In genomic region chr5:170312666-170313065, GRCh38 we compare ENCODE assay signal across 8 cellular contexts. TPM values are rescaled to one million over a fixed set of nuclear protein-coding genes. Genes with fewer than 3 reads are reported as not detected.
DNase-seq lines count a peak whose midpoint lies in the region; ATAC-seq and TF ChIP-seq lines count a peak whose summit lies in the region.

No MANE protein-coding gene starts in this region.

- TF ChIP-seq POLR2A in right lobe of liver (IDR thresholded peaks at IDR 0.05): no peak

- intact Hi-C loops in right lobe of liver (cut with DNase I) (no loop called here), Calu3 (cut with micrococcal nuclease; ENCODE audit: unreplicated experiment) (no loop called here)

- H3K4me1 Mint-ChIP-seq in Calu3 (ENCODE audit: low read depth, unreplicated experiment): peaks cover 7% of the 10 kb centered on the region

- H3K9ac ChIP-seq in Karpas-422 (ENCODE audit: low read length): no peak overlapping the region

- 30% methylated on average over 3 of the region's 3 CpGs for WGBS in right lobe of liver (ENCODE audit: insufficient coverage, low coverage, low lambda C conversion rate, missing lambda C conversion rate)

- H3K36me3 ChIP-seq in Karpas-422 (ENCODE audit: insufficient read depth, low read length) (no peaks in the 10 kb centered on the region), right lobe of liver (no peaks in the 10 kb centered on the region)

- H3K4me2 ChIP-seq in Karpas-422 (ENCODE audit: low read depth, low read length, poor library complexity, severe bottlenecking): peak overlapping the region; percentile 1

- BruUV-seq in Calu3 (replicated peaks; lab: Mats Ljungman, UMichigan): no TSS peak

- H3K4me3 ChIP-seq in Karpas-422 (ENCODE audit: low read length): no peak overlapping the region
- no peak overlapping the region for H3K4me3 ChIP-seq in right lobe of liver

- H3K4me1 ChIP-seq in Karpas-422 (ENCODE audit: low read length) (peaks cover 21% of the 10 kb centered on the region), right lobe of liver (no peaks in the 10 kb centered on the region)

- H3K27ac ChIP-seq in Karpas-422 (ENCODE audit: low read length) (no peak overlapping the region), right lobe of liver (no peak overlapping the region)

- in situ Hi-C loops in ACHN (cut with HindIII; ENCODE audit: low pct_ligation_motif_present, low pct_unique_long_range_greater_than_20kb, low sequenced_read_pairs): no loop called here

- DNase-seq in Karpas-422: peak; percentile 59
- DNase-seq in activated T-cell treated with anti-CD3 and anti-CD28 coated beads, Interleukin-2, amount 50 U/mL, for 1 hour: peak; percentile 60
- DNase-seq in right lobe of liver: no peak
- no peak for DNase-seq in ecto neural progenitor cell (ENCODE audit: low spot score)
- DNase-seq in Calu3: no peak
- no peak for DNase-seq in ACHN

- no peak overlapping the region for H3K4me3 Mint-ChIP-seq in Calu3 (ENCODE audit: low read depth, unreplicated experiment)

- peak; percentile 76 for ATAC-seq in GM19351 (IDR thresholded peaks at IDR 0.05; ENCODE audit: unreplicated experiment)
- ATAC-seq in right lobe of liver: peak; percentile 47 to 72 (median 54)
- no peak for ATAC-seq in HG02970 (IDR thresholded peaks at IDR 0.05; ENCODE audit: low FRiP score, unreplicated experiment)

- H3K9me2 ChIP-seq in Karpas-422 (replicated peaks; ENCODE audit: insufficient read depth, low read length): no peaks in the 10 kb centered on the region

- H3K27ac Mint-ChIP-seq in Calu3 (ENCODE audit: unreplicated experiment): no peak overlapping the region

- H4K20me1 ChIP-seq in Karpas-422 (ENCODE audit: insufficient read depth, low read depth, low read length): no peaks in the 10 kb centered on the region

- TF ChIP-seq CTCF in right lobe of liver (IDR thresholded peaks at IDR 0.05): no peak
- TF ChIP-seq CTCF in Calu3 (IDR thresholded peaks at IDR 0.05; ENCODE audit: unreplicated experiment): no peak

- H3K9me3 Mint-ChIP-seq in Calu3 (ENCODE audit: low read depth, unreplicated experiment): no peaks in the 10 kb centered on the region

- H3K27me3 Mint-ChIP-seq in Calu3 (ENCODE audit: unreplicated experiment): peaks cover 72% of the 10 kb centered on the region

- H3K9me3 ChIP-seq in Karpas-422 (ENCODE audit: low read length) (no peaks in the 10 kb centered on the region), right lobe of liver (no peaks in the 10 kb centered on the region)

- H3K36me3 Mint-ChIP-seq in Calu3 (ENCODE audit: insufficient read depth, unreplicated experiment): no peaks in the 10 kb centered on the region

- no peaks in the 10 kb centered on the region for H3K79me2 ChIP-seq in Karpas-422 (ENCODE audit: low read length)

- CTCF ChIA-PET in Calu3 (lab: Charles Lee): interaction anchor here (0.7 kb wide), 1 partner anchor 14 kb away, joined by 4 read pairs; no protein-coding TSS in a partner anchor

- no peak overlapping the region for H2AFZ ChIP-seq in Karpas-422 (ENCODE audit: low read length)

- H3K27me3 ChIP-seq in Karpas-422 (ENCODE audit: low read length): no peaks in the 10 kb centered on the region
- H3K27me3 ChIP-seq in right lobe of liver: no peaks in the 10 kb centered on the region

RNA-seq across cellular contexts. Expression of gene LCP2, which starts 15.1 kb away (rescaled TPM):
- 0.22 and 0.82 TPM in 2 replicates for total RNA-seq in Karpas-422 (2014; rRNA removed; shearing (Covaris generic); ENCODE audit: low replicate concordance)
- total RNA-seq in right lobe of liver (10 to 100 TPM in 3 of 6 experiments, 1 to 10 TPM in 3; 4.4 to 20.5 (median 10.1) TPM), Calu3 (2022) (not detected in 2 replicates)

Comparison
In these comparisons a context has a peak if more than half of its experiments do, and no peak if none do; other contexts are left out.
1. DNase-seq: peak in Karpas-422 (single experiment) and activated T-cell treated with anti-CD3 and anti-CD28 coated beads, Interleukin-2, amount 50 U/mL, for 1 hour (single experiment); none in right lobe of liver (0 of 3), ecto neural progenitor cell (single experiment), Calu3 (single experiment) and ACHN (single experiment).